1 cellular context compared by ENCODE assay signal in genomic region chr20:59939052-59939878, GRCh38.
A peak's percentile ranks its signal among the peaks of the same experiment; 100 is the strongest.
TF ChIP-seq lines count a peak whose summit lies in the region.

No MANE protein-coding gene starts in this region.

TF ChIP-seq in WTC11, 78 proteins besides CTCF, POLR2A, EP300 and RAD21 (continued from another document and continues in another):
- TF ChIP-seq USF1 (CRISPR knock-in tag; IDR thresholded peaks at IDR 0.05) (peak; percentile 38; the same call in 1 of the 2 replicates), NR1H2 (CRISPR knock-in tag; IDR thresholded peaks at IDR 0.05) (peak; percentile 50; the same call in 1 of the 2 replicates), E2F4 (CRISPR knock-in tag; IDR thresholded peaks at IDR 0.05; ENCODE audit: borderline replicate concordance, low read depth) (peak; percentile 71), MYBL2 (CRISPR knock-in tag; IDR thresholded peaks at IDR 0.05) (peak; percentile 45; the same call in 1 of the 2 replicates), ZNF423 (CRISPR knock-in tag; IDR thresholded peaks at IDR 0.05) (no peak), ZNF121 (CRISPR knock-in tag; IDR thresholded peaks at IDR 0.05) (0 out of 2 replicates have a peak, but pooled peaks have one; percentile 31), ATF1 (CRISPR knock-in tag; IDR thresholded peaks at IDR 0.05) (0 out of 2 replicates have a peak, but pooled peaks have one; percentile 45), FOXP4 (CRISPR knock-in tag; IDR thresholded peaks at IDR 0.05) (peak; percentile 98), ELF4 (CRISPR knock-in tag; IDR thresholded peaks at IDR 0.05; ENCODE audit: low read depth) (peak; percentile 82), JUN (CRISPR knock-in tag; IDR thresholded peaks at IDR 0.05) (peak; percentile 83; the same call in 1 of the 2 replicates), ERG (CRISPR knock-in tag; IDR thresholded peaks at IDR 0.05) (no peak), ZMAT4 (CRISPR knock-in tag; IDR thresholded peaks at IDR 0.05) (no peak), ZNF232 (CRISPR knock-in tag; IDR thresholded peaks at IDR 0.05) (peak; percentile 89; the same call in 1 of the 2 replicates), CREB1 (CRISPR knock-in tag; IDR thresholded peaks at IDR 0.05) (no peak), E2F1 (CRISPR knock-in tag; IDR thresholded peaks at IDR 0.05) (peak; percentile 89), NFYB (CRISPR knock-in tag; conservative IDR thresholded peaks at IDR 0.05; ENCODE audit: low read depth) (peak; percentile 52; the same call in 1 of the 2 replicates), PRDM15 (CRISPR knock-in tag; IDR thresholded peaks at IDR 0.05) (peak; percentile 65; the same call in 1 of the 2 replicates), USF2 (CRISPR knock-in tag; IDR thresholded peaks at IDR 0.05) (peak; percentile 27; the same call in 1 of the 2 replicates), CREM (CRISPR knock-in tag; IDR thresholded peaks at IDR 0.05) (peak; percentile 49; the same call in 1 of the 2 replicates), RELA (CRISPR knock-in tag; IDR thresholded peaks at IDR 0.05; ENCODE audit: borderline replicate concordance) (peak; percentile 52; the same call in 1 of the 2 replicates), SMAD4 (CRISPR knock-in tag; IDR thresholded peaks at IDR 0.05) (peak; percentile 74), ZBTB43 (CRISPR knock-in tag; IDR thresholded peaks at IDR 0.05) (peak; percentile 92), ETV6 (CRISPR knock-in tag; IDR thresholded peaks at IDR 0.05) (peak; percentile 89), TCF7 (CRISPR knock-in tag; IDR thresholded peaks at IDR 0.05; ENCODE audit: low read depth) (peak; percentile 94), TEAD1 (CRISPR knock-in tag; IDR thresholded peaks at IDR 0.05) (peak; percentile 71; the same call in 1 of the 2 replicates), ATF2 (CRISPR knock-in tag; IDR thresholded peaks at IDR 0.05; ENCODE audit: borderline replicate concordance, low read depth) (peak; percentile 58; the same call in 1 of the 2 replicates), MAX (CRISPR knock-in tag; IDR thresholded peaks at IDR 0.05) (peak; percentile 98), TEAD4 (CRISPR knock-in tag; IDR thresholded peaks at IDR 0.05) (peak; percentile 73; the same call in 1 of the 2 replicates), MLX (CRISPR knock-in tag; IDR thresholded peaks at IDR 0.05) (no peak), OVOL2 (CRISPR knock-in tag; IDR thresholded peaks at IDR 0.05; ENCODE audit: borderline replicate concordance) (no peak), ZNF263 (CRISPR knock-in tag; IDR thresholded peaks at IDR 0.05; ENCODE audit: low read depth) (0 out of 2 replicates have a peak, but pooled peaks have one; percentile 45), ZNF281 (CRISPR knock-in tag; IDR thresholded peaks at IDR 0.05) (peak; percentile 79), ATF6 (CRISPR knock-in tag; IDR thresholded peaks at IDR 0.05) (0 out of 2 replicates have a peak, but pooled peaks have one; percentile 29), NFE2L1 (CRISPR knock-in tag; IDR thresholded peaks at IDR 0.05) (peak; percentile 90; the same call in 1 of the 2 replicates), TP53 (CRISPR knock-in tag; IDR thresholded peaks at IDR 0.05) (peak; percentile 93; the same call in 1 of the 2 replicates)
